In genomic region chr18:21218862-21219261, GRCh38 we compare ENCODE assay signal across 16 cellular contexts. TPM values are rescaled to one million over a fixed set of nuclear protein-coding genes. Genes with fewer than 3 reads are reported as not detected.
DNase-seq lines count a peak whose midpoint lies in the region; ATAC-seq and TF ChIP-seq lines count a peak whose summit lies in the region.
"Had no signal": no experiment of that assay in that cellular context is flagged by ENCODE, and none has a peak within 500 bp of the region (broad histone marks: within the 10 kb centered on the region; RNA-seq: fewer than 3 reads in every experiment).

No MANE protein-coding gene starts in this region.

- H3K27me3 Mint-ChIP-seq in neural progenitor cell (ENCODE audit: insufficient read depth, low read depth) = peaks cover 6% of the 10 kb centered on the region

- no peaks in the 10 kb centered on the region for H3K36me3 ChIP-seq in neural progenitor cell
- no peaks in the 10 kb centered on the region for H3K36me3 ChIP-seq in PC-3 (ENCODE audit: low read depth, low read length)

- H3K9me2 ChIP-seq in PC-3 (replicated peaks; ENCODE audit: low read length) = no peaks in the 10 kb centered on the region

- H2AFZ ChIP-seq in neural progenitor cell (replicated peaks) (no peak overlapping the region), PC-3 (ENCODE audit: low read length) (no peak overlapping the region)

- H3K9me3 ChIP-seq in neural progenitor cell (ENCODE audit: low read depth) (no peaks in the 10 kb centered on the region), PC-3 (ENCODE audit: low read length) (no peaks in the 10 kb centered on the region)

- CTCF ChIA-PET in PC-3 (lab: Charles Lee) = no interaction called here

- H3K79me2 ChIP-seq in neural progenitor cell (ENCODE audit: low read depth) (no peaks in the 10 kb centered on the region), PC-3 (ENCODE audit: low read length) (no peaks in the 10 kb centered on the region)

- in situ Hi-C loops in astrocyte of the spinal cord (cut with HindIII; ENCODE audit: low sequenced_read_pairs) = no loop called here

- DNase-seq in ELF-1 (ENCODE audit: low read depth, low spot score) = peak; percentile 23
- DNase-seq in M059J (ENCODE audit: low read depth) = peak; percentile 12
- peak; percentile 37 for DNase-seq in astrocyte of the spinal cord (ENCODE audit: low read depth, low spot score)
- no peak for DNase-seq in neural progenitor cell (ENCODE audit: low spot score)
- no peak for DNase-seq in NCI-H510A treated with DMSO at 0.1 percent for 48 hours (lab: John Stamatoyannopoulos, UW)
- DNase-seq in PC-3 = no peak
- DNase-seq in NK-92 treated with Interleukin-12 subunit alpha and Interleukin-12 subunit beta, amount 100 ng/mL, for 24 hours (lab: John Stamatoyannopoulos, UW) = no peak
- DNase-seq: GOT3, KG1, NCI-H1048, NCI-H2029, NCI-H2171, NCI-H510A, OCI-M1 had no signal

- H3K4me1 ChIP-seq in neural progenitor cell (peaks cover 12% of the 10 kb centered on the region), PC-3 (ENCODE audit: insufficient read depth, low read length) (peaks cover 12% of the 10 kb centered on the region)

- H3K4me2 ChIP-seq in neural progenitor cell (no peak overlapping the region), PC-3 (ENCODE audit: low read length) (no peak overlapping the region)

- H3K36me3 Mint-ChIP-seq in neural progenitor cell = no peaks in the 10 kb centered on the region
- H3K36me3 Mint-ChIP-seq: CD14-positive monocyte had no signal

- no peak overlapping the region for H3K9ac ChIP-seq in neural progenitor cell
- H3K9ac ChIP-seq in PC-3 (ENCODE audit: low read length) = no peak overlapping the region

- H3K4me1 Mint-ChIP-seq in neural progenitor cell = peaks cover 35% of the 10 kb centered on the region
- H3K4me1 Mint-ChIP-seq: CD14-positive monocyte had no signal

- H3K27ac Mint-ChIP-seq in neural progenitor cell = no peak overlapping the region
- H3K27ac Mint-ChIP-seq: CD14-positive monocyte had no signal

- peaks cover 11% of the 10 kb centered on the region for H3F3A ChIP-seq in neural progenitor cell (ENCODE audit: low read depth)
- no peaks in the 10 kb centered on the region for H3F3A ChIP-seq in PC-3 (ENCODE audit: low read length, unreplicated experiment)

- H3K9me3 Mint-ChIP-seq in neural progenitor cell = no peaks in the 10 kb centered on the region

- intact Hi-C loops in PC-3 (cut with micrococcal nuclease) = no loop called here

- POLR2A ChIA-PET in PC-3 (lab: Charles Lee; ENCODE audit: unreplicated experiment) = no interaction called here

- no peaks in the 10 kb centered on the region for H3K27me3 ChIP-seq in neural progenitor cell
- H3K27me3 ChIP-seq in PC-3 (ENCODE audit: low read length) = no peaks in the 10 kb centered on the region

- no peaks in the 10 kb centered on the region for H4K20me1 ChIP-seq in neural progenitor cell (ENCODE audit: low read depth)
- H4K20me1 ChIP-seq in PC-3 (ENCODE audit: low read length) = no peaks in the 10 kb centered on the region

- no peak for TF ChIP-seq CTCF in astrocyte of the spinal cord (IDR thresholded peaks at IDR 0.05; ENCODE audit: low read depth, low read length)
- TF ChIP-seq CTCF in neural progenitor cell (IDR thresholded peaks at IDR 0.05) = no peak
- no peak for TF ChIP-seq CTCF in PC-3 (conservative IDR thresholded peaks at IDR 0.05; ENCODE audit: low read depth, low read length)

- H3K4me3 ChIP-seq in astrocyte of the spinal cord (ENCODE audit: low read depth, low read length) (no peak overlapping the region), neural progenitor cell (no peak overlapping the region), PC-3 (ENCODE audit: low read length) (no peak overlapping the region)

- BruUV-seq in PC-3 (replicated peaks; lab: Mats Ljungman, UMichigan) = no TSS peak

- no peak overlapping the region for H3K27ac ChIP-seq in neural progenitor cell
- H3K27ac ChIP-seq in PC-3 (ENCODE audit: low read length) = no peak overlapping the region
- H3K27ac ChIP-seq: RWPE1 had no signal

- no peak for ATAC-seq in PC-3

- peak overlapping the region; percentile 15 for H3K4me3 Mint-ChIP-seq in neural progenitor cell
- H3K4me3 Mint-ChIP-seq: CD14-positive monocyte had no signal

RNA-seq across cellular contexts. Expression of gene GREB1L, which starts 23.2 kb away (rescaled TPM):
- total RNA-seq in M059J (2014; rRNA removed; shearing (Covaris generic)) = 3.9 and 8.9 TPM in 2 replicates
- total RNA-seq in neural progenitor cell (ENCODE audit: low replicate concordance) (251 and 278 TPM in 2 replicates), PC-3 (2014; rRNA removed) (6.3 and 10.3 TPM in 2 replicates)

Comparison
In these comparisons a context has a peak if more than half of its experiments do, and no peak if none do; other contexts are left out.
1. DNase-seq: peak in ELF-1 (single experiment), M059J (single experiment) and astrocyte of the spinal cord (single experiment); none in neural progenitor cell (single experiment), NCI-H510A treated with DMSO at 0.1 percent for 48 hours (single experiment), PC-3 (single experiment) and NK-92 treated with Interleukin-12 subunit alpha and Interleukin-12 subunit beta, amount 100 ng/mL, for 24 hours (single experiment).
2. RNA of gene GREB1L, which starts 23.2 kb away (total RNA-seq): 251 to 278 TPM in neural progenitor cell; 6.3 to 10.3 TPM in PC-3 and 3.9 to 8.9 TPM in M059J; every median in the first group is over 10 times any median in the second.